25 cellular contexts compared by ENCODE assay signal in the genomic region with DNA sequence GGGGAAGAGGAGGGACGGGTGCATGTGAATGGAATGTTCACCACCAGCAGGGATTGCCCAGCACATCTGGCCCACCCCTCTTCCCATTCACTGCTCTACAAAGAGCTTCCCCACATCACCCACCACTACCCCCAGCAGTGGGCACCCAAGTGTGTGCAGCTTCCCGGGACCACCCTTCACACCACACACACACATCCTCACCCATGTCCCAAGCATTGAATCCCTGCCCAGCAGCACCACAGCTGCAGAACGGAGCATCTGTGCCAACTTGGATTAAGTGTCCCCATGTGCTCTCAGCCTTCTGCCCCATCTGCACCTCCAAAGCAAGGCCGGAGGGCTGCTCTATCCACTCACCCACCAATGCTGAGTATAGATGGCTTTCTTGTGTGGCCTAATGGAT.
DNase-seq lines count a peak whose midpoint lies in the region; ATAC-seq, FAIRE-seq and TF ChIP-seq lines count a peak whose summit lies in the region.
"Had no signal": no experiment of that assay in that cellular context is flagged by ENCODE, and none has a peak within 500 bp of the region (broad histone marks: within the 10 kb centered on the region; RNA-seq: fewer than 3 reads in every experiment).

No MANE protein-coding gene starts in this region.

- no peaks in the 10 kb centered on the region for H3K27me3 Mint-ChIP-seq in activated naive CD8-positive, alpha-beta T cell treated with anti-CD3 and anti-CD28 coated beads, Interleukin-2, amount 10 ng/mL, durations not matched to agents 7 days and 5 days
- no peaks in the 10 kb centered on the region for H3K27me3 Mint-ChIP-seq in activated naive CD8-positive, alpha-beta T cell treated with anti-CD3 and anti-CD28 coated beads for 36 hours

- in situ Hi-C loops in gastrocnemius medialis (cut with MboI; ENCODE audit: low sequenced_read_pairs in 4 of 4) = no loop called here

- H3K27ac ChIP-seq in gastrocnemius medialis = peak overlapping the region; percentile 49 to 75 (median 62)
- H3K27ac ChIP-seq: HL-60 had no signal

- TF ChIP-seq CTCF in bronchial epithelial cell (IDR thresholded peaks at IDR 0.05; ENCODE audit: insufficient read depth, low read length, severe bottlenecking) (no peak), gastrocnemius medialis (IDR thresholded peaks at IDR 0.05 in 4 of 5, conservative IDR thresholded peaks at IDR 0.05 in 1 of 5) (no peak)

- no peak for DNase-seq in activated naive CD8-positive, alpha-beta T cell treated with anti-CD3 and anti-CD28 coated beads, Interleukin-2, amount 10 ng/mL, durations not matched to agents 7 days and 5 days
- DNase-seq in activated naive CD8-positive, alpha-beta T cell treated with anti-CD3 and anti-CD28 coated beads for 36 hours = no peak
- DNase-seq in bronchial epithelial cell (ENCODE audit: low read depth) (no peak), mesenteric fat pad (ENCODE audit: low spot score) (peak; percentile 86), gastrocnemius medialis (peak; percentile 30 to 60), left colon (no peak), NCI-H146 (lab: John Stamatoyannopoulos, UW) (no peak)
- DNase-seq: 8988T; AML-193; C1 segment of cervical spinal cord; CD8-positive, alpha-beta T cell; HCEC 1CT; KG1; NCI-H1105; NCI-H2029 treated with DMSO at 0.1 percent for 48 hours; NCI-H226; NCI-H526; OCI-M1 had no signal

- H3K36me3 Mint-ChIP-seq in activated naive CD8-positive, alpha-beta T cell treated with anti-CD3 and anti-CD28 coated beads, Interleukin-2, amount 10 ng/mL, durations not matched to agents 7 days and 5 days = no peaks in the 10 kb centered on the region
- H3K36me3 Mint-ChIP-seq in activated naive CD8-positive, alpha-beta T cell treated with anti-CD3 and anti-CD28 coated beads for 36 hours = no peaks in the 10 kb centered on the region
- H3K36me3 Mint-ChIP-seq: CD8-positive, alpha-beta T cell had no signal

- no peak overlapping the region for H3K4me3 Mint-ChIP-seq in activated naive CD8-positive, alpha-beta T cell treated with anti-CD3 and anti-CD28 coated beads, Interleukin-2, amount 10 ng/mL, durations not matched to agents 7 days and 5 days
- H3K4me3 Mint-ChIP-seq in activated naive CD8-positive, alpha-beta T cell treated with anti-CD3 and anti-CD28 coated beads for 36 hours = no peak overlapping the region
- H3K4me3 Mint-ChIP-seq: CD8-positive, alpha-beta T cell; GM23338 had no signal

- H3K4me1 ChIP-seq in gastrocnemius medialis = peaks cover 10 to 23% of the 10 kb centered on the region in 2 donors

- H3K27me3 ChIP-seq in bronchial epithelial cell (ENCODE audit: control insufficient read depth, insufficient read depth, low read length) = no peaks in the 10 kb centered on the region
- H3K27me3 ChIP-seq in gastrocnemius medialis = no peaks in the 10 kb centered on the region

- no peaks in the 10 kb centered on the region for H3K9me3 ChIP-seq in gastrocnemius medialis

- FAIRE-seq in bronchial epithelial cell (lab: Jason Lieb, UNC) = peak; percentile 47
- FAIRE-seq: G401.6, GM12892, GM18507, RCC 7860 had no signal

- ATAC-seq in activated naive CD8-positive, alpha-beta T cell treated with anti-CD3 and anti-CD28 coated beads, Interleukin-2, amount 10 ng/mL, durations not matched to agents 7 days and 5 days (ENCODE audit: low read depth) = no peak
- peak; percentile 73 to 91 for ATAC-seq in gastrocnemius medialis
- ATAC-seq in left colon = no peak
- no peak for ATAC-seq in HG03520 (IDR thresholded peaks at IDR 0.05; ENCODE audit: unreplicated experiment)
- ATAC-seq: CD8-positive, alpha-beta T cell; GM23338 had no signal

- H3K4me1 Mint-ChIP-seq in activated naive CD8-positive, alpha-beta T cell treated with anti-CD3 and anti-CD28 coated beads, Interleukin-2, amount 10 ng/mL, durations not matched to agents 7 days and 5 days = peaks cover 9% of the 10 kb centered on the region
- H3K4me1 Mint-ChIP-seq in activated naive CD8-positive, alpha-beta T cell treated with anti-CD3 and anti-CD28 coated beads for 36 hours = peaks cover 2% of the 10 kb centered on the region

- no peak for TF ChIP-seq POLR2A in gastrocnemius medialis (IDR thresholded peaks at IDR 0.05)

- peaks cover 3% of the 10 kb centered on the region for H3K9me3 Mint-ChIP-seq in activated naive CD8-positive, alpha-beta T cell treated with anti-CD3 and anti-CD28 coated beads, Interleukin-2, amount 10 ng/mL, durations not matched to agents 7 days and 5 days
- no peaks in the 10 kb centered on the region for H3K9me3 Mint-ChIP-seq in activated naive CD8-positive, alpha-beta T cell treated with anti-CD3 and anti-CD28 coated beads for 36 hours
- H3K9me3 Mint-ChIP-seq: CD8-positive, alpha-beta T cell; GM23338 had no signal

- POLR2A ChIA-PET in activated naive CD8-positive, alpha-beta T cell treated with anti-CD3 and anti-CD28 coated beads, Interleukin-2, amount 10 ng/mL, durations not matched to agents 7 days and 5 days (lab: Charles Lee) = no interaction called here

- H3K4me3 ChIP-seq in bronchial epithelial cell (ENCODE audit: low read depth, low read length) (no peak overlapping the region), gastrocnemius medialis (no peak overlapping the region)
- H3K4me3 ChIP-seq: GM23338 had no signal

- peak overlapping the region; percentile 10 for H3K27ac Mint-ChIP-seq in activated naive CD8-positive, alpha-beta T cell treated with anti-CD3 and anti-CD28 coated beads, Interleukin-2, amount 10 ng/mL, durations not matched to agents 7 days and 5 days
- H3K27ac Mint-ChIP-seq in activated naive CD8-positive, alpha-beta T cell treated with anti-CD3 and anti-CD28 coated beads for 36 hours = no peak overlapping the region
- H3K27ac Mint-ChIP-seq: CD8-positive, alpha-beta T cell; GM23338 had no signal

- no peaks in the 10 kb centered on the region for H3K36me3 ChIP-seq in bronchial epithelial cell (ENCODE audit: control insufficient read depth, insufficient read depth, low read length)
- H3K36me3 ChIP-seq in gastrocnemius medialis = no peaks in the 10 kb centered on the region

- intact Hi-C loops in gastrocnemius medialis (cut with DNase I; ENCODE audit: low total_unique reads) = no loop called here
- intact Hi-C loops in left colon (cut with DNase I, micrococcal nuclease) = no loop called here

Comparison
In these comparisons a context has a peak if more than half of its experiments do, and no peak if none do; other contexts are left out.
1. ATAC-seq: peak in gastrocnemius medialis (2 of 2); none in activated naive CD8-positive, alpha-beta T cell treated with anti-CD3 and anti-CD28 coated beads, Interleukin-2, amount 10 ng/mL, durations not matched to agents 7 days and 5 days (single experiment), left colon (single experiment) and HG03520 (single experiment).
2. DNase-seq: peak in mesenteric fat pad (single experiment) and gastrocnemius medialis (2 of 2); none in activated naive CD8-positive, alpha-beta T cell treated with anti-CD3 and anti-CD28 coated beads, Interleukin-2, amount 10 ng/mL, durations not matched to agents 7 days and 5 days (single experiment), activated naive CD8-positive, alpha-beta T cell treated with anti-CD3 and anti-CD28 coated beads for 36 hours (single experiment), bronchial epithelial cell (single experiment), left colon (0 of 2) and NCI-H146 (single experiment).